Comparison of ENCODE assay signal across 8 cellular contexts in the genomic region with DNA sequence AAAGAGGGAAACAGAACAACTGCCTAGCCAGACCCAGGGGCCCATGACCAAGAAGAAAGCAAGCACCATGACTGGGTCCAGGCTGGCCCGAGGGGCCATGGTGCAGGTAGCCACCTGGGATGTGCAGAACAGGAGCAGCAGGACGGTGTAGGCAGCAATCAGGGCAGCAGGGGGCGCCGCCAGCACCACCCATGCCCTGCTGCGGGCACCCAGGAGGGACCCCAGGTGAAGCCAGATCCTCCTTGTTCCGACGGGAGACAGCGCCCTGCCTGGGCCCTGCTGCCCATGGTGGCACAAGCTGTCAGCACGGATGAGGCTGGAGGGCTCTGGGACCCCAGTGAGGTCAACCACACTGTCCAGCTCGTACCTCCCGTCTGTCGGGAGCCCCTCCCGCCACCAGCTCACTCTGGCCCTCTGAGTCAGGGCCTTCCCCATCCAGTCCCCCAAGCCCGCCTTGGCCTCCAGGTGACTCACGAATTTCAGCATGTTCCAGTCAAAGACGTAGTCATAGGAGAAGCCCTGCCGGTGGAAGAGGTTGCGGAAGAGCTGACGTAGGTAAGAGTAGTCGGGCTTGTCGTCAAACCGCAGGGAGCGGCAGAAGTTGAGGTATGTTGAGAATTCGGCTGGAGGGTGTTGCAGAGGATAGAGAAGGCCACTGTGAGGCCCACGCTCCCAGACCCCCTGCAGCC. TPM values are rescaled to one million over a fixed set of nuclear protein-coding genes. Genes with fewer than 3 reads are reported as not detected.
DNase-seq lines count a peak whose midpoint lies in the region; ATAC-seq, FAIRE-seq and TF ChIP-seq lines count a peak whose summit lies in the region.

No MANE protein-coding gene starts in this region.

- H3K36me3 Mint-ChIP-seq in stimulated activated effector memory CD8-positive, alpha-beta T cell treated with anti-CD3 and anti-CD28 coated beads, Interleukin-12 subunit alpha, Interleukin-12 subunit beta, amount 100 ng/mL, for 72 hours = peaks cover 91% of the 10 kb centered on the region

- TF ChIP-seq POLR2A in A549 (IDR thresholded peaks at IDR 0.05; ENCODE audit: low read length) (no peak), HCT116 (IDR thresholded peaks at IDR 0.05; ENCODE audit: borderline replicate concordance, extremely low read depth, insufficient read depth, insufficient read length) (no peak)

- H3K4me3 ChIP-seq in A549 = no peak overlapping the region
- H3K4me3 ChIP-seq in HCT116 (replicated peaks in 1 of 2; ENCODE audit: low read depth in 1 of 2, low read length in 2 of 2) = no peak overlapping the region
- no peak overlapping the region for H3K4me3 ChIP-seq in fibroblast of mammary gland (ENCODE audit: control insufficient read depth, low read depth, low read length)

- no peak for FAIRE-seq in A549 (lab: Jason Lieb, UNC)

- no peaks in the 10 kb centered on the region for H3K9me3 ChIP-seq in A549
- no peaks in the 10 kb centered on the region for H3K9me3 ChIP-seq in HCT116 (ENCODE audit: control insufficient read depth in 1 of 2, insufficient read depth in 1 of 2, low read depth in 1 of 2, low read length in 2 of 2)

- H3K36me3 ChIP-seq in HCT116 (ENCODE audit: control insufficient read depth in 1 of 2, insufficient read depth in 2 of 2, low read length in 2 of 2) = peaks cover 61 to 88% of the 10 kb centered on the region in 2 experiments

- H3K9me2 ChIP-seq in HCT116 (ENCODE audit: insufficient read depth) = no peaks in the 10 kb centered on the region

- no peak for DNase-seq in A549 (ENCODE audit: low read depth in 1 of 2, low spot score in 1 of 2)
- peak; percentile 58 for DNase-seq in HCT116 (ENCODE audit: low read depth, low spot score)
- DNase-seq in activated CD4-positive, alpha-beta T cell treated with anti-CD3 and anti-CD28 coated beads, Interleukin-2, amount 50 U/mL, for 4 hours = peak; percentile 28 to 35
- DNase-seq in fibroblast of mammary gland (ENCODE audit: low read depth) = peak; percentile 99
- peak in 1 of 2 donors; percentile 70 for DNase-seq in stimulated activated effector memory CD8-positive, alpha-beta T cell treated with anti-CD3 and anti-CD28 coated beads, Interleukin-12 subunit alpha, Interleukin-12 subunit beta, amount 100 ng/mL, for 72 hours (ENCODE audit: low spot score in 2 of 2)
- no peak for DNase-seq in NCI-H1417 treated with DMSO at 0.1 percent for 48 hours (lab: John Stamatoyannopoulos, UW)

- BruUV-seq in HCT116 (replicated peaks; lab: Mats Ljungman, UMichigan) = no TSS peak

- ATAC-seq in A549 = peak in 1 of 2 experiments; percentile 72; a peak in 3 of 6 replicates
- peak; percentile 77 for ATAC-seq in HCT116
- peak; percentile 71 for ATAC-seq in stimulated activated effector memory CD8-positive, alpha-beta T cell treated with anti-CD3 and anti-CD28 coated beads, Interleukin-12 subunit alpha, Interleukin-12 subunit beta, amount 100 ng/mL, for 72 hours
- no peak for ATAC-seq in HG03354 (IDR thresholded peaks at IDR 0.05; ENCODE audit: poor library complexity, severe bottlenecking, unreplicated experiment)
- ATAC-seq in GM21447 (IDR thresholded peaks at IDR 0.05; ENCODE audit: unreplicated experiment) = no peak

- no peaks in the 10 kb centered on the region for H3K27me3 ChIP-seq in HCT116 (ENCODE audit: insufficient read depth, low read length)

- H3K9ac ChIP-seq in HCT116 (ENCODE audit: low read length) = 0 out of 2 replicates have a peak overlapping the region, but pooled peaks have one; percentile 10

- H3K27ac ChIP-seq in A549 (no peak overlapping the region), HCT116 (ENCODE audit: low read depth, low read length) (peak overlapping the region; percentile 17; the same call in 1 of the 2 replicates)

- peaks cover 69% of the 10 kb centered on the region for H3K79me2 ChIP-seq in HCT116 (ENCODE audit: insufficient read depth, low read length)

- H3K4me2 ChIP-seq in A549 (no peak overlapping the region), HCT116 (ENCODE audit: low read length) (no peak overlapping the region)

- CTCF ChIA-PET in A549 (lab: Yijun Ruan, JAX) (interaction anchor here (0.5 kb wide), 1 partner anchor 10 kb away, joined by 4 read pairs; no protein-coding TSS in a partner anchor), HCT116 (lab: Charles Lee) (no interaction called here)

- H3K4me3 Mint-ChIP-seq in stimulated activated effector memory CD8-positive, alpha-beta T cell treated with anti-CD3 and anti-CD28 coated beads, Interleukin-12 subunit alpha, Interleukin-12 subunit beta, amount 100 ng/mL, for 72 hours = no peak overlapping the region

- no peak for TF ChIP-seq EP300 in A549 (IDR thresholded peaks at IDR 0.05)

- no peaks in the 10 kb centered on the region for H3K4me1 Mint-ChIP-seq in stimulated activated effector memory CD8-positive, alpha-beta T cell treated with anti-CD3 and anti-CD28 coated beads, Interleukin-12 subunit alpha, Interleukin-12 subunit beta, amount 100 ng/mL, for 72 hours

- POLR2A ChIA-PET in A549 (lab: Yijun Ruan, JAX) = no interaction called here
- POLR2A ChIA-PET in HCT116 (lab: Charles Lee) = interaction anchor here (0.6 kb wide), 1 partner anchor 102 kb away, joined by 3 read pairs; no protein-coding TSS in a partner anchor

- H3K4me1 ChIP-seq in A549 (no peaks in the 10 kb centered on the region), HCT116 (ENCODE audit: control insufficient read depth in 1 of 2, insufficient read depth in 2 of 2, low read length in 2 of 2) (peaks cover 0 to 11% of the 10 kb centered on the region in 2 experiments; a peak in 1 of 4 replicates)

- H3K27ac Mint-ChIP-seq in stimulated activated effector memory CD8-positive, alpha-beta T cell treated with anti-CD3 and anti-CD28 coated beads, Interleukin-12 subunit alpha, Interleukin-12 subunit beta, amount 100 ng/mL, for 72 hours = no peak overlapping the region

- H3K9me3 Mint-ChIP-seq in stimulated activated effector memory CD8-positive, alpha-beta T cell treated with anti-CD3 and anti-CD28 coated beads, Interleukin-12 subunit alpha, Interleukin-12 subunit beta, amount 100 ng/mL, for 72 hours = no peaks in the 10 kb centered on the region

- 0 out of 5 replicates have a peak, but pooled peaks of 1 of the 2 experiments have one; percentile 1 for TF ChIP-seq RAD21 in A549 (conservative IDR thresholded peaks at IDR 0.05 in 1 of 2, IDR thresholded peaks at IDR 0.05 in 1 of 2)
- peak; percentile 41; the same call in 1 of the 2 replicates for TF ChIP-seq RAD21 in HCT116 (IDR thresholded peaks at IDR 0.05; ENCODE audit: low read depth)

- RAD21 ChIA-PET in HCT116 (lab: Charles Lee; ENCODE audit: low non-redundant PET in 1 of 2, low total read pairs in 2 of 2, uncharacterized antibody in 2 of 2, unreplicated experiment in 2 of 2) = no interaction called here

- intact Hi-C loops in HCT116 (cut with micrococcal nuclease) = no loop called here

- WGBS in A549 (ENCODE audit: missing lambda C conversion rate) = 96% methylated on average over 17 of the region's 25 CpGs

- TF ChIP-seq CTCF in A549 (IDR thresholded peaks at IDR 0.05) = peak; percentile 24; the same call in 2 of the 3 replicates
- peak in 2 of 3 experiments; percentile 66 to 71; a peak in 5 of 6 replicates for TF ChIP-seq CTCF in HCT116 (IDR thresholded peaks at IDR 0.05 in 2 of 3, conservative IDR thresholded peaks at IDR 0.05 in 1 of 3; ENCODE audit: borderline replicate concordance in 1 of 3, insufficient read depth in 1 of 3, low read depth in 2 of 3, low read length in 2 of 3)
- peak; percentile 41 for TF ChIP-seq CTCF in fibroblast of mammary gland (conservative IDR thresholded peaks at IDR 0.05; ENCODE audit: control insufficient read depth, insufficient read depth, low read depth, low read length)

- H2AFZ ChIP-seq in HCT116 (ENCODE audit: low read depth, low read length, poor library complexity, severe bottlenecking) = no peak overlapping the region

- H4K20me1 ChIP-seq in HCT116 (ENCODE audit: insufficient read depth) = no peaks in the 10 kb centered on the region; the same call in 1 of the 2 replicates

TF ChIP-seq in A549, 52 proteins besides CTCF, POLR2A, EP300 and RAD21 (continues in another document):
- TF ChIP-seq SMC3 (IDR thresholded peaks at IDR 0.05) = no peak
- no peak for TF ChIP-seq SREBF2 (IDR thresholded peaks at IDR 0.05)
- TF ChIP-seq PHF8 (IDR thresholded peaks at IDR 0.05; ENCODE audit: borderline replicate concordance, low read depth) = no peak
- TF ChIP-seq RARB (CRISPR knock-in tag; IDR thresholded peaks at IDR 0.05) = no peak
- TF ChIP-seq MYC (IDR thresholded peaks at IDR 0.05; ENCODE audit: borderline replicate concordance, low read length) = no peak
- no peak for TF ChIP-seq HOXB13 (CRISPR knock-in tag; IDR thresholded peaks at IDR 0.05; ENCODE audit: low read depth)
- no peak for TF ChIP-seq EHF (CRISPR knock-in tag; IDR thresholded peaks at IDR 0.05)
- TF ChIP-seq RNF2 (IDR thresholded peaks at IDR 0.05; ENCODE audit: borderline replicate concordance, low read depth) = no peak
- no peak for TF ChIP-seq MAFK (IDR thresholded peaks at IDR 0.05; ENCODE audit: partially characterized antibody)

TF ChIP-seq in HCT116, 20 proteins besides CTCF, POLR2A, EP300 and RAD21:
- TF ChIP-seq POLR2AphosphoS5 (IDR thresholded peaks at IDR 0.05; ENCODE audit: low read depth, low read length) = 0 out of 2 replicates have a peak, but pooled peaks have one; percentile 15
- TF ChIP-seq, protein P1, sequence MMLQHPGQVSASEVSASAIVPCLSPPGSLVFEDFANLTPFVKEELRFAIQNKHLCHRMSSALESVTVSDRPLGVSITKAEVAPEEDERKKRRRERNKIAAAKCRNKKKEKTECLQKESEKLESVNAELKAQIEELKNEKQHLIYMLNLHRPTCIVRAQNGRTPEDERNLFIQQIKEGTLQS (IDR thresholded peaks at IDR 0.05) = no peak
TF ChIP-seq in HCT116: peak in this region for 1.

RNA-seq across cellular contexts. Expression of a gene that starts 18.8 kb away (rescaled TPM):
- 58.3 and 60.9 TPM in 2 replicates for polyA plus RNA-seq in A549 (2011; rRNA removed)
- polyA plus RNA-seq in A549 (2012; cell fraction: cytosol; rRNA removed) = 123 and 153 TPM in 2 replicates
- polyA plus RNA-seq in A549 (2012; cell fraction: nucleus; rRNA removed) = 172 and 199 TPM in 2 replicates
- polyA plus RNA-seq in A549 (2017; fragmentation: RNase III; extraction: RNeasy Plus Mini Kit Qiagen cat#74134 plus additional on column Dnase treatment) = 57.1 to 63.3 TPM (median 59.3 TPM) in 3 replicates
- polyA minus RNA-seq in A549 (2011; rRNA and poly(A)+ RNA removed) = 85.9 and 117 TPM in 2 replicates
- total RNA-seq in HCT116 (2021; ENCODE audit: unreplicated experiment) = 190 TPM
- polyA plus RNA-seq in HCT116 (2012) = 148 and 171 TPM in 2 replicates

RNA-seq across cellular contexts. Expression of a gene that starts 25.6 kb away (rescaled TPM):
- 22.2 and 22.7 TPM in 2 replicates for polyA plus RNA-seq in A549 (2011; rRNA removed)
- polyA plus RNA-seq in A549 (2012; cell fraction: cytosol; rRNA removed) = 29.0 and 43.9 TPM in 2 replicates
- polyA plus RNA-seq in A549 (2012; cell fraction: nucleus; rRNA removed) = 46.3 and 64.3 TPM in 2 replicates
- polyA plus RNA-seq in A549 (2017; fragmentation: RNase III; extraction: RNeasy Plus Mini Kit Qiagen cat#74134 plus additional on column Dnase treatment) = 33.2 to 36.8 TPM (median 36.6 TPM) in 3 replicates
- 20.2 and 32.7 TPM in 2 replicates for polyA minus RNA-seq in A549 (2011; rRNA and poly(A)+ RNA removed)
- total RNA-seq in HCT116 (2021; ENCODE audit: unreplicated experiment) = 66.0 TPM
- 51.2 and 55.1 TPM in 2 replicates for polyA plus RNA-seq in HCT116 (2012)

Comparison
In these comparisons a context has a peak if more than half of its experiments do, and no peak if none do; other contexts are left out.
1. ATAC-seq: peak in HCT116 (single experiment) and stimulated activated effector memory CD8-positive, alpha-beta T cell treated with anti-CD3 and anti-CD28 coated beads, Interleukin-12 subunit alpha, Interleukin-12 subunit beta, amount 100 ng/mL, for 72 hours (single experiment); none in HG03354 (single experiment) and GM21447 (single experiment).
2. DNase-seq: peak in HCT116 (single experiment), activated CD4-positive, alpha-beta T cell treated with anti-CD3 and anti-CD28 coated beads, Interleukin-2, amount 50 U/mL, for 4 hours (2 of 2) and fibroblast of mammary gland (single experiment); none in A549 (0 of 2) and NCI-H1417 treated with DMSO at 0.1 percent for 48 hours (single experiment).
3. Peak in every context shown above with its lines, with median percentiles within 50 percentile points of each other: CTCF ChIP-seq.